In the genomic region with DNA sequence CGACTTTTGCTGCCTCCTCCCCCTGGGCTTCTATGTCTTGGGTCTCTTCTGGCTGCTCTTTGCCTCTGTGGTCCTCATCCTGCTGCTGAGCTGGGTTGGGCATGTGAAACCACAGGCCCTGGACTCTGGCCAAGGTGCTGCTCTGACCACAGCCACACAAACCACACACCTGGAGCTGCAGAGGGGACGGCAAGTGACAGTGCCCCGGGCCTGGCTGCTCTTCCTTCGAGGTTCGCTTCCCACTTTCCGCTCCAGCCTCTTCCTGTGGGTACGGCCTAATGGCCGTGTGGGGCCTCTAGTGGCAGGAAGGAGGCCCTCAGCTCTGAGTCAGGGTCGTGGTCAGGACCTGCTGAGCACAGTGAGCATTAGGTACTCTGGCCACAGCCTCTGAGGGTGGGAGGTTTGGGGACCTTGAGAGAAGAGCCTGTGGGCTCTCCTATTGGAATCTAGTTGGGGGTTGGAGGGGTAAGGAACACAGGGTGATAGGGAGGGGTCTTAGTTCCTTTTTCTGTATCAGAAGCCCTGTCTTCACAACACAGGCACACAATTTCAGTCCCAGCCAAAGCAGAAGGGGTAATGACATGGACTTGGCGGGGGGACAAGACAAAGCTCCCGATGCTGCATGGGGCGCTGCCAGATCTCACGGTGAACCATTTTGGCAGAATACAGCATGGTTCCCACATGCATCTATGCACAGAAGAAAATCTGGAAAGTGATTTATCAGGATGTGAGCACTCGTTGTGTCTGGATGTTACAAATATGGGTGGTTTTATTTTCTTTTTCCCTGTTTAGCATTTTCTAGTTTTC, we compare ENCODE assay signal across 8 cellular contexts. TPM values are rescaled to one million over a fixed set of nuclear protein-coding genes. Genes with fewer than 3 reads are reported as not detected.
A peak's percentile ranks its signal among the peaks of the same experiment; 100 is the strongest.
DNase-seq lines count a peak whose midpoint lies in the region; ATAC-seq and TF ChIP-seq lines count a peak whose summit lies in the region.

No MANE protein-coding gene starts in this region.

- peaks cover 15% of the 10 kb centered on the region for H3K36me3 Mint-ChIP-seq in CD4-positive, CD25-positive, alpha-beta regulatory T cell

- no peaks in the 10 kb centered on the region for H3K9me2 ChIP-seq in SK-N-SH

- intact Hi-C loops in psoas muscle (cut with DNase I): loop anchor here in 1 of 2 donors (2.0 kb wide), 1 partner anchor 26 kb away; no protein-coding TSS in a partner anchor

- H3K27ac Mint-ChIP-seq in CD4-positive, CD25-positive, alpha-beta regulatory T cell: peak overlapping the region in 2 of 3 donors; percentile 52 to 90

- TF ChIP-seq RAD21 in SK-N-SH (IDR thresholded peaks at IDR 0.05; ENCODE audit: low read length): peak; percentile 25; the same call in 1 of the 2 replicates

- peaks cover 15% of the 10 kb centered on the region; the same call in 1 of the 2 replicates for H3K79me2 ChIP-seq in SK-N-SH (ENCODE audit: insufficient read depth)

- peaks cover 21% of the 10 kb centered on the region for H3K4me1 ChIP-seq in CD4-positive, CD25-positive, alpha-beta regulatory T cell (ENCODE audit: control insufficient read depth, insufficient read depth, low read length, poor library complexity, severe bottlenecking)
- H3K4me1 ChIP-seq in SK-N-SH (ENCODE audit: control insufficient read depth in 1 of 2, insufficient read depth in 2 of 2, low read depth in 1 of 2, low read length in 1 of 2): peaks cover 7 to 22% of the 10 kb centered on the region in 2 experiments; a peak in 2 of 4 replicates
- peaks cover 38% of the 10 kb centered on the region for H3K4me1 ChIP-seq in psoas muscle

- no peaks in the 10 kb centered on the region for H3K9me3 ChIP-seq in CD4-positive, CD25-positive, alpha-beta regulatory T cell (ENCODE audit: control insufficient read depth in 2 of 2, low read length in 2 of 2)
- H3K9me3 ChIP-seq in SK-N-SH (no peaks in the 10 kb centered on the region), psoas muscle (no peaks in the 10 kb centered on the region)

- no peak overlapping the region for H3K4me3 ChIP-seq in CD4-positive, CD25-positive, alpha-beta regulatory T cell (ENCODE audit: low read depth, low read length)
- H3K4me3 ChIP-seq in SK-N-SH (ENCODE audit: low read depth in 2 of 2, low read length in 1 of 2) (no peak overlapping the region), psoas muscle (no peak overlapping the region)

- no peaks in the 10 kb centered on the region for H4K20me1 ChIP-seq in SK-N-SH (ENCODE audit: insufficient read depth)

- no peaks in the 10 kb centered on the region for H3K9me3 Mint-ChIP-seq in CD4-positive, CD25-positive, alpha-beta regulatory T cell

- peaks cover 7% of the 10 kb centered on the region for H3K36me3 ChIP-seq in CD4-positive, CD25-positive, alpha-beta regulatory T cell (ENCODE audit: control insufficient read depth, insufficient read depth, low read length)
- H3K36me3 ChIP-seq in SK-N-SH (replicated peaks in 1 of 2; ENCODE audit: control insufficient read depth in 1 of 2, insufficient read depth in 2 of 2, low read length in 1 of 2) (peaks cover 15 to 16% of the 10 kb centered on the region in 2 experiments), psoas muscle (ENCODE audit: insufficient read depth in 1 of 2, low read depth in 1 of 2) (peaks cover 0 to 44% of the 10 kb centered on the region in 2 donors)

- no peak for DNase-seq in CD4-positive, CD25-positive, alpha-beta regulatory T cell
- DNase-seq in GM20000 (ENCODE audit: low spot score): peak; percentile 67
- DNase-seq in SK-N-SH: peak; percentile 72
- peak in 1 of 2 donors; percentile 69 for DNase-seq in psoas muscle
- DNase-seq in COLO829 (ENCODE audit: low spot score): no peak
- no peak for DNase-seq in activated CD4-positive, alpha-beta T cell treated with anti-CD3 and anti-CD28 coated beads, Interleukin-2, amount 50 U/mL, for 1 hour

- peak overlapping the region in 2 of 4 donors; percentile 13 to 51 for H3K4me3 Mint-ChIP-seq in CD4-positive, CD25-positive, alpha-beta regulatory T cell

- H3K4me1 Mint-ChIP-seq in CD4-positive, CD25-positive, alpha-beta regulatory T cell: peaks cover 0 to 50% (median 26%) of the 10 kb centered on the region in 4 donors

- 45% methylated on average over 14 of the region's 14 CpGs for WGBS in SK-N-SH (ENCODE audit: low lambda C conversion rate)
- WGBS in psoas muscle, 3 donors: 19 to 20% (median 20%) methylated on average over 14 of the region's 14 CpGs

- POLR2A ChIA-PET in SK-N-SH (lab: Yijun Ruan, JAX): interaction anchor here (1.3 kb wide), 1 partner anchor 26 kb away, joined by 5 read pairs; no protein-coding TSS in a partner anchor

- no peak for TF ChIP-seq EP300 in SK-N-SH (IDR thresholded peaks at IDR 0.05; ENCODE audit: borderline replicate concordance in 1 of 2, low read depth in 1 of 2, low read length in 1 of 2)

- H3K9ac ChIP-seq in SK-N-SH: 0 out of 2 replicates have a peak overlapping the region, but pooled peaks have one; percentile 40

- no peak overlapping the region for H3K27ac ChIP-seq in CD4-positive, CD25-positive, alpha-beta regulatory T cell (ENCODE audit: insufficient read depth, low read length, poor library complexity, severe bottlenecking)
- H3K27ac ChIP-seq in SK-N-SH (ENCODE audit: low read depth in 2 of 2, low read length in 1 of 2): no peak overlapping the region
- H3K27ac ChIP-seq in psoas muscle: peak overlapping the region; percentile 36

- H3F3A ChIP-seq in SK-N-SH (replicated peaks; ENCODE audit: insufficient read depth): no peaks in the 10 kb centered on the region

- CTCF ChIA-PET in SK-N-SH (lab: Yijun Ruan, JAX): interaction anchor here (0.6 to 2.0 kb wide), 8 partner anchors 11 to 59 kb away, joined by 3 to 10 read pairs (median 4); partner anchors contain the start of gene CHRNE

- H3K27me3 ChIP-seq in CD4-positive, CD25-positive, alpha-beta regulatory T cell (ENCODE audit: control insufficient read depth, insufficient read depth, low read length): no peaks in the 10 kb centered on the region
- H3K27me3 ChIP-seq in SK-N-SH (ENCODE audit: insufficient read depth) (no peaks in the 10 kb centered on the region), psoas muscle (ENCODE audit: insufficient read depth in 3 of 3, low read length in 2 of 3) (no peaks in the 10 kb centered on the region)

- H3K27me3 Mint-ChIP-seq in CD4-positive, CD25-positive, alpha-beta regulatory T cell: no peaks in the 10 kb centered on the region

- peak; percentile 11 for TF ChIP-seq CTCF in GM20000 (IDR thresholded peaks at IDR 0.05; ENCODE audit: extremely low read depth, missing control alignments)
- TF ChIP-seq CTCF in SK-N-SH (IDR thresholded peaks at IDR 0.05): peak; percentile 44
- TF ChIP-seq CTCF in psoas muscle (IDR thresholded peaks at IDR 0.05): peak; percentile 5

- H3K4me2 ChIP-seq in SK-N-SH: peak overlapping the region; percentile 59; the same call in 1 of the 2 replicates

- ATAC-seq in CD4-positive, CD25-positive, alpha-beta regulatory T cell (ENCODE audit: low read depth in 2 of 2): no peak
- ATAC-seq in esophagus mucosa (peak; percentile 4), psoas muscle (peak; percentile 39 to 62 (median 48)), GM18861 (IDR thresholded peaks at IDR 0.05; ENCODE audit: unreplicated experiment) (no peak)

- no peak overlapping the region for H2AFZ ChIP-seq in SK-N-SH (ENCODE audit: low read depth)

TF ChIP-seq in SK-N-SH, 30 proteins besides CTCF, POLR2A, EP300 and RAD21 (continues in another document):
- TF ChIP-seq GATA2 (CRISPR knock-in tag; IDR thresholded peaks at IDR 0.05) (no peak), RXRA (IDR thresholded peaks at IDR 0.05; ENCODE audit: borderline replicate concordance, low read depth) (no peak)

RNA-seq across cellular contexts. Expression of gene GP1BA, which starts 2.3 kb away (rescaled TPM):
- total RNA-seq in CD4-positive, CD25-positive, alpha-beta regulatory T cell: 1.9 TPM
- under 1 TPM in 2 of 4 donors, not detected in 2; 0.07 to 0.22 TPM for polyA plus RNA-seq in CD4-positive, CD25-positive, alpha-beta regulatory T cell
- polyA plus RNA-seq in SK-N-SH (2012; rRNA removed) (not detected in 2 replicates), psoas muscle (under 1 TPM in 2 of 3 donors, not detected in 1; 0.04 to 0.05 TPM)
- not detected in 2 replicates for polyA plus RNA-seq in SK-N-SH (2012; cell fraction: cytosol; rRNA removed)
- polyA plus RNA-seq in SK-N-SH (2012; cell fraction: nucleus; rRNA removed): not detected in 2 replicates
- total RNA-seq in esophagus mucosa (not detected), psoas muscle (under 1 TPM in 1 of 4 donors, not detected in 3; 0.10 TPM)

RNA-seq across cellular contexts. Expression of gene SLC25A11, which starts 5.5 kb away (rescaled TPM):
- total RNA-seq in CD4-positive, CD25-positive, alpha-beta regulatory T cell: 22.6 TPM
- 10 to 100 TPM; 69.3 to 78.4 (median 74.4) TPM for polyA plus RNA-seq in CD4-positive, CD25-positive, alpha-beta regulatory T cell
- 58.5 and 82.8 TPM in 2 replicates for polyA plus RNA-seq in SK-N-SH (2012; rRNA removed)
- polyA plus RNA-seq in SK-N-SH (2012; cell fraction: cytosol; rRNA removed): 32.7 and 50.3 TPM in 2 replicates
- polyA plus RNA-seq in SK-N-SH (2012; cell fraction: nucleus; rRNA removed): 45.5 and 51.0 TPM in 2 replicates
- total RNA-seq in esophagus mucosa: 42.4 TPM
- 100 to 1,000 TPM in 3 of 4 donors, 10 to 100 TPM in 1; 97.1 to 225 (median 143) TPM for total RNA-seq in psoas muscle
- 100 to 1,000 TPM; 125 to 163 (median 128) TPM for polyA plus RNA-seq in psoas muscle

RNA-seq across cellular contexts. Expression of gene RNF167, which starts 5.7 kb away (rescaled TPM):
- 105 TPM for total RNA-seq in CD4-positive, CD25-positive, alpha-beta regulatory T cell
- polyA plus RNA-seq in CD4-positive, CD25-positive, alpha-beta regulatory T cell: 10 to 100 TPM; 31.5 to 58.2 (median 45.9) TPM
- polyA plus RNA-seq in SK-N-SH (2012; rRNA removed) (96.5 and 115 TPM in 2 replicates), psoas muscle (100 to 1,000 TPM in 1 of 3 donors, 10 to 100 TPM in 2; 85.7 to 151 (median 100.0) TPM)
- polyA plus RNA-seq in SK-N-SH (2012; cell fraction: cytosol; rRNA removed): 60.0 and 80.4 TPM in 2 replicates
- 108 and 121 TPM in 2 replicates for polyA plus RNA-seq in SK-N-SH (2012; cell fraction: nucleus; rRNA removed)
- total RNA-seq in esophagus mucosa (79.2 TPM), psoas muscle (10 to 100 TPM; 85.1 to 96.3 (median 87.3) TPM)

RNA-seq across cellular contexts. Expression of gene PFN1, which starts 14.0 kb away (rescaled TPM):
- total RNA-seq in CD4-positive, CD25-positive, alpha-beta regulatory T cell: 865 TPM
- polyA plus RNA-seq in CD4-positive, CD25-positive, alpha-beta regulatory T cell: 1,000 to 10,000 TPM; 2,018 to 2,804 (median 2,386) TPM
- polyA plus RNA-seq in SK-N-SH (2012; rRNA removed): 1,627 and 2,484 TPM in 2 replicates
- 1,556 and 1,614 TPM in 2 replicates for polyA plus RNA-seq in SK-N-SH (2012; cell fraction: cytosol; rRNA removed)
- 620 and 931 TPM in 2 replicates for polyA plus RNA-seq in SK-N-SH (2012; cell fraction: nucleus; rRNA removed)
- total RNA-seq in esophagus mucosa: 455 TPM
- 100 to 1,000 TPM; 149 to 253 (median 205) TPM for total RNA-seq in psoas muscle
- 1,000 to 10,000 TPM in 1 of 3 donors, 100 to 1,000 TPM in 2; 220 to 1,518 (median 312) TPM for polyA plus RNA-seq in psoas muscle

RNA-seq across cellular contexts. Expression of gene ENO3, which starts 16.5 kb away (rescaled TPM):
- 11.7 TPM for total RNA-seq in CD4-positive, CD25-positive, alpha-beta regulatory T cell
- 1 to 10 TPM in 1 of 4 donors, under 1 TPM in 3; 0.29 to 1.6 (median 0.41) TPM for polyA plus RNA-seq in CD4-positive, CD25-positive, alpha-beta regulatory T cell
- 29.2 and 32.5 TPM in 2 replicates for polyA plus RNA-seq in SK-N-SH (2012; rRNA removed)
- 9.0 and 10.7 TPM in 2 replicates for polyA plus RNA-seq in SK-N-SH (2012; cell fraction: cytosol; rRNA removed)
- polyA plus RNA-seq in SK-N-SH (2012; cell fraction: nucleus; rRNA removed): 214 and 261 TPM in 2 replicates
- 1.5 TPM for total RNA-seq in esophagus mucosa
- 1,000 to 10,000 TPM; 2,251 to 3,238 (median 2,533) TPM for total RNA-seq in psoas muscle
- polyA plus RNA-seq in psoas muscle: 1,000 to 10,000 TPM; 1,126 to 5,696 (median 4,322) TPM

Comparison
In these comparisons a context has a peak if more than half of its experiments do, and no peak if none do; other contexts are left out.
1. ATAC-seq: peak in esophagus mucosa (single experiment) and psoas muscle (4 of 4); none in CD4-positive, CD25-positive, alpha-beta regulatory T cell (0 of 2) and GM18861 (single experiment).
2. DNase-seq: peak in GM20000 (single experiment) and SK-N-SH (single experiment); none in CD4-positive, CD25-positive, alpha-beta regulatory T cell (0 of 3), COLO829 (single experiment) and activated CD4-positive, alpha-beta T cell treated with anti-CD3 and anti-CD28 coated beads, Interleukin-2, amount 50 U/mL, for 1 hour (single experiment).
3. Peak in every context shown above with its lines, with median percentiles within 50 percentile points of each other: CTCF ChIP-seq.